Comparison of ENCODE assay signal across 10 cellular contexts in genomic region chr6:139334791-139335446, GRCh38. TPM values are rescaled to one million over a fixed set of nuclear protein-coding genes. Genes with fewer than 3 reads are reported as not detected.
DNase-seq lines count a peak whose midpoint lies in the region; ATAC-seq and TF ChIP-seq lines count a peak whose summit lies in the region.
"Had no signal": no experiment of that assay in that cellular context is flagged by ENCODE, and none has a peak within 500 bp of the region (broad histone marks: within the 10 kb centered on the region; RNA-seq: fewer than 3 reads in every experiment).

No MANE protein-coding gene starts in this region.

- peak; percentile 82 for ATAC-seq in left ventricle myocardium superior
- no peak for ATAC-seq in stimulated activated memory B cell treated with anti-CD40 and anti-IgM and Interleukin-4, amounts not matched to agents 10 μg/mL and 1 μg/mL and 100 μg/mL, for 72 hours
- ATAC-seq in T-cell (replicated peaks in 1 of 4): no peak

- POLR2A ChIA-PET in T-cell (lab: Charles Lee): no interaction called here

- H3K9me3 Mint-ChIP-seq in stimulated activated memory B cell treated with anti-CD40 and anti-IgM and Interleukin-4, amounts not matched to agents 10 μg/mL and 1 μg/mL and 100 μg/mL, for 72 hours: no peaks in the 10 kb centered on the region
- H3K9me3 Mint-ChIP-seq in T-cell: no peaks in the 10 kb centered on the region

- no peak for TF ChIP-seq POLR2A in erythroblast (IDR thresholded peaks at IDR 0.05; ENCODE audit: low read length)

- H3K36me3 Mint-ChIP-seq in stimulated activated memory B cell treated with anti-CD40 and anti-IgM and Interleukin-4, amounts not matched to agents 10 μg/mL and 1 μg/mL and 100 μg/mL, for 72 hours: no peaks in the 10 kb centered on the region
- no peaks in the 10 kb centered on the region for H3K36me3 Mint-ChIP-seq in T-cell

- CTCF ChIA-PET in T-cell (lab: Charles Lee): no interaction called here

- H3K27ac Mint-ChIP-seq in stimulated activated memory B cell treated with anti-CD40 and anti-IgM and Interleukin-4, amounts not matched to agents 10 μg/mL and 1 μg/mL and 100 μg/mL, for 72 hours: peak overlapping the region; percentile 47
- H3K27ac Mint-ChIP-seq in T-cell: no peak overlapping the region

- in situ Hi-C loops in astrocyte of the cerebellum (cut with HindIII; ENCODE audit: low sequenced_read_pairs): no loop called here

- H3K4me1 Mint-ChIP-seq in stimulated activated memory B cell treated with anti-CD40 and anti-IgM and Interleukin-4, amounts not matched to agents 10 μg/mL and 1 μg/mL and 100 μg/mL, for 72 hours: peaks cover 19% of the 10 kb centered on the region
- H3K4me1 Mint-ChIP-seq in T-cell: peaks cover 0 to 3% (median 2%) of the 10 kb centered on the region in 3 donors

- TF ChIP-seq CTCF in HL-60 (IDR thresholded peaks at IDR 0.05; ENCODE audit: insufficient read depth, low read length) (no peak), astrocyte of the cerebellum (IDR thresholded peaks at IDR 0.05; ENCODE audit: low read depth, low read length, missing control alignments) (no peak)

- peak; percentile 41 to 42 for DNase-seq in HL-60 (ENCODE audit: low read depth in 1 of 2, low spot score in 1 of 2)
- peak; percentile 89 for DNase-seq in astrocyte of the cerebellum (ENCODE audit: low read depth)
- DNase-seq in left ventricle myocardium superior: no peak
- no peak for DNase-seq in T-cell
- DNase-seq in NCI-H1694 treated with DMSO at 0.1 percent for 48 hours (lab: John Stamatoyannopoulos, UW): no peak
- no peak for DNase-seq in erythroblast (lab: John Stamatoyannopoulos, UW)
- no peak for DNase-seq in NCI-H510A treated with DMSO at 0.1 percent for 48 hours (lab: John Stamatoyannopoulos, UW)
- DNase-seq: GOT3, T-helper 1 cell had no signal

- no peak overlapping the region for H3K4me3 Mint-ChIP-seq in stimulated activated memory B cell treated with anti-CD40 and anti-IgM and Interleukin-4, amounts not matched to agents 10 μg/mL and 1 μg/mL and 100 μg/mL, for 72 hours
- H3K4me3 Mint-ChIP-seq in T-cell: no peak overlapping the region

- peak overlapping the region; percentile 90 for H3K27ac ChIP-seq in HL-60 (replicated peaks)

- intact Hi-C loops in left ventricle myocardium superior (cut with micrococcal nuclease): no loop called here

- H3K27me3 ChIP-seq in HL-60 (ENCODE audit: insufficient read depth, poor library complexity, severe bottlenecking): no peaks in the 10 kb centered on the region

- H3K4me3 ChIP-seq in HL-60 (replicated peaks; ENCODE audit: insufficient read depth, low read length): no peak overlapping the region
- H3K4me3 ChIP-seq in astrocyte of the cerebellum (ENCODE audit: low read depth, low read length): no peak overlapping the region

- no peaks in the 10 kb centered on the region for H3K27me3 Mint-ChIP-seq in stimulated activated memory B cell treated with anti-CD40 and anti-IgM and Interleukin-4, amounts not matched to agents 10 μg/mL and 1 μg/mL and 100 μg/mL, for 72 hours
- no peaks in the 10 kb centered on the region for H3K27me3 Mint-ChIP-seq in T-cell

RNA-seq across cellular contexts. Expression of gene CITED2, which starts 39.5 kb away (rescaled TPM):
- 172 TPM for total RNA-seq in left ventricle myocardium superior
- total RNA-seq in T-cell: 100 to 1,000 TPM; 108 to 145 (median 134) TPM

RNA-seq across cellular contexts. Expression of gene TXLNB, which starts 43.1 kb away (rescaled TPM):
- 133 TPM for total RNA-seq in left ventricle myocardium superior
- under 1 TPM; 0.41 to 0.92 (median 0.72) TPM for total RNA-seq in T-cell

Comparison
In these comparisons a context has a peak if more than half of its experiments do, and no peak if none do; other contexts are left out.
1. DNase-seq: peak in HL-60 (2 of 2) and astrocyte of the cerebellum (single experiment); none in left ventricle myocardium superior (single experiment), T-cell (0 of 34), NCI-H1694 treated with DMSO at 0.1 percent for 48 hours (single experiment), erythroblast (0 of 2) and NCI-H510A treated with DMSO at 0.1 percent for 48 hours (single experiment).
2. RNA of gene TXLNB, which starts 43.1 kb away (total RNA-seq): 133 TPM in left ventricle myocardium superior (single experiment); 0.41 to 0.92 TPM in T-cell; every median in the first group is over 10 times any median in the second.